ENCODE assay signal across 1 cellular context in genomic region chr1:26542781-26543443, GRCh38.
TF ChIP-seq lines count a peak whose summit lies in the region.

No MANE protein-coding gene starts in this region.

TF ChIP-seq in H1, 55 proteins besides CTCF, POLR2A, EP300 and RAD21 (continued from another document):
- TF ChIP-seq HDAC2 (IDR thresholded peaks at IDR 0.05; ENCODE audit: borderline replicate concordance in 1 of 2, low read depth in 2 of 2, low read length in 2 of 2) (no peak), TAF1 (IDR thresholded peaks at IDR 0.05; ENCODE audit: low read depth, low read length) (no peak), BCL11A (IDR thresholded peaks at IDR 0.05; ENCODE audit: low read depth in 2 of 2, low read length in 2 of 2) (no peak)
